Comparison of ENCODE assay signal across 1 cellular context in the genomic region with DNA sequence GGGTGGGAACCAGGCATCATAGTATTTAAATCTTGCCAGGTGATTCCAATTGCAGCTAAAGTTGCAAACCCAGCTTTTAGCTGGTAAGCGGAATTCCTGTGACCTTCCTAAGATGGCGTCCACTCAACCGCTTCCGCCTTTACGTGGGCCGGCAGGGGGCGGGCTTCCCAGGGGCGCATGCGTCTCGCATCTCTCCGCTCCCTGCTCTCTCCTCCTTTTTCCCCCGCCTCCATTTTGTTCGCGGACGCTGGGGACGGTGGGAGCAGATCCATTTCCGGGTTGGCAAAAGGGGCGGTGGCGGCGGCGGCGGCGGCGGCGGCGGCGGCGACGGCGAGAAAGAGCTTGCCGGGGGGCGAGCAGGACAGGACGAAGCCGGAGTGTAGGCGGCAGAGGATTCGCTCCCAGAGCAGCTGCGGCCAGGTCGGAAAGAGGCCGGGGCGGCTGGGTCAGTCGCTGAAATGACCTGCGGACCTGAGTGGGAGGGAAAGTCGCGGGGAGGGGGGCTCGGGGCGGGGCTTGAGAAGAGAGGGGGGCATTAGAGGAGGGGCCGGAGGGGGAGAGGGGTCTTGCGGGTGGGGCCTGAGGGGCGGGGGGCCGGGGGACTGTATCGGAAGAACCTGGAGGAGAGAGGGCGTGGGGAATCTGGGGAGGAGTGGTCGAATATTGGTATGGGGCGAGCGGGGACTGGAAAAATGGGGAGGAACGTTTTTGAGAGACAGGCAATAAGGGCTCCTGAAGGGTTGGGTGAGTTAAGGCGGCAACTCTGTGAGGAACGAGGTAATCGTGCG.
TF ChIP-seq lines count a peak whose summit lies in the region.

A gene with protein sequence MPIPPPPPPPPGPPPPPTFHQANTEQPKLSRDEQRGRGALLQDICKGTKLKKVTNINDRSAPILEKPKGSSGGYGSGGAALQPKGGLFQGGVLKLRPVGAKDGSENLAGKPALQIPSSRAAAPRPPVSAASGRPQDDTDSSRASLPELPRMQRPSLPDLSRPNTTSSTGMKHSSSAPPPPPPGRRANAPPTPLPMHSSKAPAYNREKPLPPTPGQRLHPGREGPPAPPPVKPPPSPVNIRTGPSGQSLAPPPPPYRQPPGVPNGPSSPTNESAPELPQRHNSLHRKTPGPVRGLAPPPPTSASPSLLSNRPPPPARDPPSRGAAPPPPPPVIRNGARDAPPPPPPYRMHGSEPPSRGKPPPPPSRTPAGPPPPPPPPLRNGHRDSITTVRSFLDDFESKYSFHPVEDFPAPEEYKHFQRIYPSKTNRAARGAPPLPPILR (plus strand): TSS at position 232 of the 788 bp plus-strand sequence. CDS start 37,156 bp downstream, outside the sequence.

TF ChIP-seq in GM12878, 131 proteins besides CTCF, POLR2A, EP300 and RAD21 (continued from another document and continues in another):
- TF ChIP-seq, protein P1, sequence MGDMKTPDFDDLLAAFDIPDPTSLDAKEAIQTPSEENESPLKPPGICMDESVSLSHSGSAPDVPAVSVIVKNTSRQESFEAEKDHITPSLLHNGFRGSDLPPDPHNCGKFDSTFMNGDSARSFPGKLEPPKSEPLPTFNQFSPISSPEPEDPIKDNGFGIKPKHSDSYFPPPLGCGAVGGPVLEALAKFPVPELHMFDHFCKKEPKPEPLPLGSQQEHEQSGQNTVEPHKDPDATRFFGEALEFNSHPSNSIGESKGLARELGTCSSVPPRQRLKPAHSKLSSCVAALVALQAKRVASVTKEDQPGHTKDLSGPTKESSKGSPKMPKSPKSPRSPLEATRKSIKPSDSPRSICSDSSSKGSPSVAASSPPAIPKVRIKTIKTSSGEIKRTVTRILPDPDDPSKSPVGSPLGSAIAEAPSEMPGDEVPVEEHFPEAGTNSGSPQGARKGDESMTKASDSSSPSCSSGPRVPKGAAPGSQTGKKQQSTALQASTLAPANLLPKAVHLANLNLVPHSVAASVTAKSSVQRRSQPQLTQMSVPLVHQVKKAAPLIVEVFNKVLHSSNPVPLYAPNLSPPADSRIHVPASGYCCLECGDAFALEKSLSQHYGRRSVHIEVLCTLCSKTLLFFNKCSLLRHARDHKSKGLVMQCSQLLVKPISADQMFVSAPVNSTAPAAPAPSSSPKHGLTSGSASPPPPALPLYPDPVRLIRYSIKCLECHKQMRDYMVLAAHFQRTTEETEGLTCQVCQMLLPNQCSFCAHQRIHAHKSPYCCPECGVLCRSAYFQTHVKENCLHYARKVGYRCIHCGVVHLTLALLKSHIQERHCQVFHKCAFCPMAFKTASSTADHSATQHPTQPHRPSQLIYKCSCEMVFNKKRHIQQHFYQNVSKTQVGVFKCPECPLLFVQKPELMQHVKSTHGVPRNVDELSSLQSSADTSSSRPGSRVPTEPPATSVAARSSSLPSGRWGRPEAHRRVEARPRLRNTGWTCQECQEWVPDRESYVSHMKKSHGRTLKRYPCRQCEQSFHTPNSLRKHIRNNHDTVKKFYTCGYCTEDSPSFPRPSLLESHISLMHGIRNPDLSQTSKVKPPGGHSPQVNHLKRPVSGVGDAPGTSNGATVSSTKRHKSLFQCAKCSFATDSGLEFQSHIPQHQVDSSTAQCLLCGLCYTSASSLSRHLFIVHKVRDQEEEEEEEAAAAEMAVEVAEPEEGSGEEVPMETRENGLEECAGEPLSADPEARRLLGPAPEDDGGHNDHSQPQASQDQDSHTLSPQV (IDR thresholded peaks at IDR 0.05), result peak; percentile 99
- TF ChIP-seq HDAC6 (IDR thresholded peaks at IDR 0.05; ENCODE audit: unreplicated experiment) (no peak), SMAD1 (IDR thresholded peaks at IDR 0.05; ENCODE audit: low read depth, partially characterized antibody) (peak; percentile 84), KLF5 (IDR thresholded peaks at IDR 0.05; ENCODE audit: partially characterized antibody) (no peak), ZNF687 (IDR thresholded peaks at IDR 0.05) (peak; percentile 38; the same call in 1 of the 2 replicates), SP1 (IDR thresholded peaks at IDR 0.05; ENCODE audit: low read depth, low read length) (peak; percentile 57), SMARCA5 (IDR thresholded peaks at IDR 0.05) (no peak), WRNIP1 (IDR thresholded peaks at IDR 0.05; ENCODE audit: borderline replicate concordance, low read depth, low read length) (no peak), TCF3 (IDR thresholded peaks at IDR 0.05; ENCODE audit: borderline replicate concordance, insufficient read depth, low read depth, low read length) (no peak), HCFC1 (IDR thresholded peaks at IDR 0.05; ENCODE audit: low read length) (peak; percentile 73), NR2F1 (conservative IDR thresholded peaks at IDR 0.05) (peak; percentile 86), RFX5 (IDR thresholded peaks at IDR 0.05; ENCODE audit: low read depth, low read length) (no peak), NFIC (IDR thresholded peaks at IDR 0.05; ENCODE audit: low read depth, low read length) (no peak), RCOR1 (conservative IDR thresholded peaks at IDR 0.05; ENCODE audit: low read depth, low read length) (no peak), SIX5 (IDR thresholded peaks at IDR 0.05; ENCODE audit: low read depth, low read length, severe bottlenecking) (peak; percentile 56), CBX3 (IDR thresholded peaks at IDR 0.05; ENCODE audit: borderline replicate concordance, low read depth) (no peak), PAX8 (IDR thresholded peaks at IDR 0.05) (no peak), PAX5 (IDR thresholded peaks at IDR 0.05; ENCODE audit: borderline replicate concordance, low read depth, low read length) (peak; percentile 19; the same call in 1 of the 2 replicates), YBX1 (IDR thresholded peaks at IDR 0.05) (no peak), SMC3 (IDR thresholded peaks at IDR 0.05; ENCODE audit: borderline replicate concordance, low read length) (no peak), IRF4 (IDR thresholded peaks at IDR 0.05; ENCODE audit: low read depth, low read length) (no peak)
- TF ChIP-seq, protein P2, sequence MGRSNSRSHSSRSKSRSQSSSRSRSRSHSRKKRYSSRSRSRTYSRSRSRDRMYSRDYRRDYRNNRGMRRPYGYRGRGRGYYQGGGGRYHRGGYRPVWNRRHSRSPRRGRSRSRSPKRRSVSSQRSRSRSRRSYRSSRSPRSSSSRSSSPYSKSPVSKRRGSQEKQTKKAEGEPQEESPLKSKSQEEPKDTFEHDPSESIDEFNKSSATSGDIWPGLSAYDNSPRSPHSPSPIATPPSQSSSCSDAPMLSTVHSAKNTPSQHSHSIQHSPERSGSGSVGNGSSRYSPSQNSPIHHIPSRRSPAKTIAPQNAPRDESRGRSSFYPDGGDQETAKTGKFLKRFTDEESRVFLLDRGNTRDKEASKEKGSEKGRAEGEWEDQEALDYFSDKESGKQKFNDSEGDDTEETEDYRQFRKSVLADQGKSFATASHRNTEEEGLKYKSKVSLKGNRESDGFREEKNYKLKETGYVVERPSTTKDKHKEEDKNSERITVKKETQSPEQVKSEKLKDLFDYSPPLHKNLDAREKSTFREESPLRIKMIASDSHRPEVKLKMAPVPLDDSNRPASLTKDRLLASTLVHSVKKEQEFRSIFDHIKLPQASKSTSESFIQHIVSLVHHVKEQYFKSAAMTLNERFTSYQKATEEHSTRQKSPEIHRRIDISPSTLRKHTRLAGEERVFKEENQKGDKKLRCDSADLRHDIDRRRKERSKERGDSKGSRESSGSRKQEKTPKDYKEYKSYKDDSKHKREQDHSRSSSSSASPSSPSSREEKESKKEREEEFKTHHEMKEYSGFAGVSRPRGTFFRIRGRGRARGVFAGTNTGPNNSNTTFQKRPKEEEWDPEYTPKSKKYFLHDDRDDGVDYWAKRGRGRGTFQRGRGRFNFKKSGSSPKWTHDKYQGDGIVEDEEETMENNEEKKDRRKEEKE (IDR thresholded peaks at IDR 0.05), result no peak
- TF ChIP-seq, protein P3, sequence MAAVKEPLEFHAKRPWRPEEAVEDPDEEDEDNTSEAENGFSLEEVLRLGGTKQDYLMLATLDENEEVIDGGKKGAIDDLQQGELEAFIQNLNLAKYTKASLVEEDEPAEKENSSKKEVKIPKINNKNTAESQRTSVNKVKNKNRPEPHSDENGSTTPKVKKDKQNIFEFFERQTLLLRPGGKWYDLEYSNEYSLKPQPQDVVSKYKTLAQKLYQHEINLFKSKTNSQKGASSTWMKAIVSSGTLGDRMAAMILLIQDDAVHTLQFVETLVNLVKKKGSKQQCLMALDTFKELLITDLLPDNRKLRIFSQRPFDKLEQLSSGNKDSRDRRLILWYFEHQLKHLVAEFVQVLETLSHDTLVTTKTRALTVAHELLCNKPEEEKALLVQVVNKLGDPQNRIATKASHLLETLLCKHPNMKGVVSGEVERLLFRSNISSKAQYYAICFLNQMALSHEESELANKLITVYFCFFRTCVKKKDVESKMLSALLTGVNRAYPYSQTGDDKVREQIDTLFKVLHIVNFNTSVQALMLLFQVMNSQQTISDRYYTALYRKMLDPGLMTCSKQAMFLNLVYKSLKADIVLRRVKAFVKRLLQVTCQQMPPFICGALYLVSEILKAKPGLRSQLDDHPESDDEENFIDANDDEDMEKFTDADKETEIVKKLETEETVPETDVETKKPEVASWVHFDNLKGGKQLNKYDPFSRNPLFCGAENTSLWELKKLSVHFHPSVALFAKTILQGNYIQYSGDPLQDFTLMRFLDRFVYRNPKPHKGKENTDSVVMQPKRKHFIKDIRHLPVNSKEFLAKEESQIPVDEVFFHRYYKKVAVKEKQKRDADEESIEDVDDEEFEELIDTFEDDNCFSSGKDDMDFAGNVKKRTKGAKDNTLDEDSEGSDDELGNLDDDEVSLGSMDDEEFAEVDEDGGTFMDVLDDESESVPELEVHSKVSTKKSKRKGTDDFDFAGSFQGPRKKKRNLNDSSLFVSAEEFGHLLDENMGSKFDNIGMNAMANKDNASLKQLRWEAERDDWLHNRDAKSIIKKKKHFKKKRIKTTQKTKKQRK (IDR thresholded peaks at IDR 0.05; ENCODE audit: low read depth, low read length), result no peak
- TF ChIP-seq, protein P4, sequence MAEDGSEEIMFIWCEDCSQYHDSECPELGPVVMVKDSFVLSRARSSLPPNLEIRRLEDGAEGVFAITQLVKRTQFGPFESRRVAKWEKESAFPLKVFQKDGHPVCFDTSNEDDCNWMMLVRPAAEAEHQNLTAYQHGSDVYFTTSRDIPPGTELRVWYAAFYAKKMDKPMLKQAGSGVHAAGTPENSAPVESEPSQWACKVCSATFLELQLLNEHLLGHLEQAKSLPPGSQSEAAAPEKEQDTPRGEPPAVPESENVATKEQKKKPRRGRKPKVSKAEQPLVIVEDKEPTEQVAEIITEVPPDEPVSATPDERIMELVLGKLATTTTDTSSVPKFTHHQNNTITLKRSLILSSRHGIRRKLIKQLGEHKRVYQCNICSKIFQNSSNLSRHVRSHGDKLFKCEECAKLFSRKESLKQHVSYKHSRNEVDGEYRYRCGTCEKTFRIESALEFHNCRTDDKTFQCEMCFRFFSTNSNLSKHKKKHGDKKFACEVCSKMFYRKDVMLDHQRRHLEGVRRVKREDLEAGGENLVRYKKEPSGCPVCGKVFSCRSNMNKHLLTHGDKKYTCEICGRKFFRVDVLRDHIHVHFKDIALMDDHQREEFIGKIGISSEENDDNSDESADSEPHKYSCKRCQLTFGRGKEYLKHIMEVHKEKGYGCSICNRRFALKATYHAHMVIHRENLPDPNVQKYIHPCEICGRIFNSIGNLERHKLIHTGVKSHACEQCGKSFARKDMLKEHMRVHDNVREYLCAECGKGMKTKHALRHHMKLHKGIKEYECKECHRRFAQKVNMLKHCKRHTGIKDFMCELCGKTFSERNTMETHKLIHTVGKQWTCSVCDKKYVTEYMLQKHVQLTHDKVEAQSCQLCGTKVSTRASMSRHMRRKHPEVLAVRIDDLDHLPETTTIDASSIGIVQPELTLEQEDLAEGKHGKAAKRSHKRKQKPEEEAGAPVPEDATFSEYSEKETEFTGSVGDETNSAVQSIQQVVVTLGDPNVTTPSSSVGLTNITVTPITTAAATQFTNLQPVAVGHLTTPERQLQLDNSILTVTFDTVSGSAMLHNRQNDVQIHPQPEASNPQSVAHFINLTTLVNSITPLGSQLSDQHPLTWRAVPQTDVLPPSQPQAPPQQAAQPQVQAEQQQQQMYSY (CRISPR knock-in tag; IDR thresholded peaks at IDR 0.05), result no peak
- TF ChIP-seq, protein P5, sequence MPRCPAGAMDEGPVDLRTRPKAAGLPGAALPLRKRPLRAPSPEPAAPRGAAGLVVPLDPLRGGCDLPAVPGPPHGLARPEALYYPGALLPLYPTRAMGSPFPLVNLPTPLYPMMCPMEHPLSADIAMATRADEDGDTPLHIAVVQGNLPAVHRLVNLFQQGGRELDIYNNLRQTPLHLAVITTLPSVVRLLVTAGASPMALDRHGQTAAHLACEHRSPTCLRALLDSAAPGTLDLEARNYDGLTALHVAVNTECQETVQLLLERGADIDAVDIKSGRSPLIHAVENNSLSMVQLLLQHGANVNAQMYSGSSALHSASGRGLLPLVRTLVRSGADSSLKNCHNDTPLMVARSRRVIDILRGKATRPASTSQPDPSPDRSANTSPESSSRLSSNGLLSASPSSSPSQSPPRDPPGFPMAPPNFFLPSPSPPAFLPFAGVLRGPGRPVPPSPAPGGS (IDR thresholded peaks at IDR 0.05; ENCODE audit: borderline replicate concordance, insufficient read depth, low read depth, low read length, poor library complexity, severe bottlenecking), result no peak
